ENCODE assay signal across 1 cellular context in genomic region chr9:25964239-25964638, GRCh38.
TF ChIP-seq lines count a peak whose summit lies in the region.

No MANE protein-coding gene starts in this region.

TF ChIP-seq in A549, 52 proteins besides CTCF, POLR2A, EP300 and RAD21 (continued from another document):
- TF ChIP-seq USF2 (IDR thresholded peaks at IDR 0.05) = no peak
- peak; percentile 77 for TF ChIP-seq SMC3 (IDR thresholded peaks at IDR 0.05)
- TF ChIP-seq NPAS2 (CRISPR knock-in tag; IDR thresholded peaks at IDR 0.05; ENCODE audit: borderline replicate concordance) = no peak
- TF ChIP-seq RNF2 (IDR thresholded peaks at IDR 0.05; ENCODE audit: borderline replicate concordance, low read depth) = no peak
- no peak for TF ChIP-seq ZNF302 (CRISPR knock-in tag; IDR thresholded peaks at IDR 0.05)
- TF ChIP-seq MYC (IDR thresholded peaks at IDR 0.05; ENCODE audit: borderline replicate concordance, low read length) = peak; percentile 87; the same call in 1 of the 2 replicates
